1 cellular context compared by ENCODE assay signal in the genomic region with DNA sequence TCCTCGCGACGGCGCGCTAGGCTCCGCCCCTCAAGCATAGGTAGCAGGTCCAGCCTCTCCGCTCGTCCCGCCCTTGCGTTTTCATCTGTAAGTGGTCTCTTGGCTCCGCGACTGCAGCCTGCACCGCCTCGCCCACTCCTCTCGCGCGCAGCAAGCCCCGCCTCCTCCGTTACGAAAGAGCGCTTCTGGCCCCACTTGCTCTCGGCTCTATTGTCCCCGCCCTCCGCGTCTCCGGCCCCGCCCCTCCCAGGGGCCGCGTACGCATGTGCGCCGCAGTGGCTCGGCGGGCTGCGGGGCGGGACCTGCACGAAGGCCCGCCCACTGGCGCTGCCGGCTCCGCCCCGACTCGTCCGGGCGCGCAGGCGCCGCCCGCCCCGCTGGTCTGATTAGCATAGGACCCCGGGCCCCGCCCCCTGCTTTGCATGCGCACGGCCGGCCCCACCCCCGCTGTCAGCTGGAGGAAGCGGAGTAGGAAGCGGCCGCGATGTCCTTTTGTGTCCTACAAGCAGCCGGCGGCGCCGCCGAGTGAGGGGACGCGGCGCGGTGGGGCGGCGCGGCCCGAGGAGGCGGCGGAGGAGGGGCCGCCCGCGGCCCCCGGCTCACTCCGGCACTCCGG.
TF ChIP-seq lines count a peak whose summit lies in the region.

A gene (plus strand): TSS at position 450 of the 616 bp plus-strand sequence. CDS start 1,656 bp downstream, outside the sequence.

TF ChIP-seq in GM12878, 131 proteins besides CTCF, POLR2A, EP300 and RAD21 (continued from another document and continues in another):
- TF ChIP-seq, protein P1, sequence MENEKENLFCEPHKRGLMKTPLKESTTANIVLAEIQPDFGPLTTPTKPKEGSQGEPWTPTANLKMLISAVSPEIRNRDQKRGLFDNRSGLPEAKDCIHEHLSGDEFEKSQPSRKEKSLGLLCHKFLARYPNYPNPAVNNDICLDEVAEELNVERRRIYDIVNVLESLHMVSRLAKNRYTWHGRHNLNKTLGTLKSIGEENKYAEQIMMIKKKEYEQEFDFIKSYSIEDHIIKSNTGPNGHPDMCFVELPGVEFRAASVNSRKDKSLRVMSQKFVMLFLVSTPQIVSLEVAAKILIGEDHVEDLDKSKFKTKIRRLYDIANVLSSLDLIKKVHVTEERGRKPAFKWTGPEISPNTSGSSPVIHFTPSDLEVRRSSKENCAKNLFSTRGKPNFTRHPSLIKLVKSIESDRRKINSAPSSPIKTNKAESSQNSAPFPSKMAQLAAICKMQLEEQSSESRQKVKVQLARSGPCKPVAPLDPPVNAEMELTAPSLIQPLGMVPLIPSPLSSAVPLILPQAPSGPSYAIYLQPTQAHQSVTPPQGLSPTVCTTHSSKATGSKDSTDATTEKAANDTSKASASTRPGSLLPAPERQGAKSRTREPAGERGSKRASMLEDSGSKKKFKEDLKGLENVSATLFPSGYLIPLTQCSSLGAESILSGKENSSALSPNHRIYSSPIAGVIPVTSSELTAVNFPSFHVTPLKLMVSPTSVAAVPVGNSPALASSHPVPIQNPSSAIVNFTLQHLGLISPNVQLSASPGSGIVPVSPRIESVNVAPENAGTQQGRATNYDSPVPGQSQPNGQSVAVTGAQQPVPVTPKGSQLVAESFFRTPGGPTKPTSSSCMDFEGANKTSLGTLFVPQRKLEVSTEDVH (IDR thresholded peaks at IDR 0.05; ENCODE audit: low read depth, partially characterized antibody), result no peak
- TF ChIP-seq, protein P2, sequence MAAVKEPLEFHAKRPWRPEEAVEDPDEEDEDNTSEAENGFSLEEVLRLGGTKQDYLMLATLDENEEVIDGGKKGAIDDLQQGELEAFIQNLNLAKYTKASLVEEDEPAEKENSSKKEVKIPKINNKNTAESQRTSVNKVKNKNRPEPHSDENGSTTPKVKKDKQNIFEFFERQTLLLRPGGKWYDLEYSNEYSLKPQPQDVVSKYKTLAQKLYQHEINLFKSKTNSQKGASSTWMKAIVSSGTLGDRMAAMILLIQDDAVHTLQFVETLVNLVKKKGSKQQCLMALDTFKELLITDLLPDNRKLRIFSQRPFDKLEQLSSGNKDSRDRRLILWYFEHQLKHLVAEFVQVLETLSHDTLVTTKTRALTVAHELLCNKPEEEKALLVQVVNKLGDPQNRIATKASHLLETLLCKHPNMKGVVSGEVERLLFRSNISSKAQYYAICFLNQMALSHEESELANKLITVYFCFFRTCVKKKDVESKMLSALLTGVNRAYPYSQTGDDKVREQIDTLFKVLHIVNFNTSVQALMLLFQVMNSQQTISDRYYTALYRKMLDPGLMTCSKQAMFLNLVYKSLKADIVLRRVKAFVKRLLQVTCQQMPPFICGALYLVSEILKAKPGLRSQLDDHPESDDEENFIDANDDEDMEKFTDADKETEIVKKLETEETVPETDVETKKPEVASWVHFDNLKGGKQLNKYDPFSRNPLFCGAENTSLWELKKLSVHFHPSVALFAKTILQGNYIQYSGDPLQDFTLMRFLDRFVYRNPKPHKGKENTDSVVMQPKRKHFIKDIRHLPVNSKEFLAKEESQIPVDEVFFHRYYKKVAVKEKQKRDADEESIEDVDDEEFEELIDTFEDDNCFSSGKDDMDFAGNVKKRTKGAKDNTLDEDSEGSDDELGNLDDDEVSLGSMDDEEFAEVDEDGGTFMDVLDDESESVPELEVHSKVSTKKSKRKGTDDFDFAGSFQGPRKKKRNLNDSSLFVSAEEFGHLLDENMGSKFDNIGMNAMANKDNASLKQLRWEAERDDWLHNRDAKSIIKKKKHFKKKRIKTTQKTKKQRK (IDR thresholded peaks at IDR 0.05; ENCODE audit: low read depth, low read length), result no peak
- TF ChIP-seq CHD1 (IDR thresholded peaks at IDR 0.05; ENCODE audit: low read depth, low read length) (no peak), MTA2 (IDR thresholded peaks at IDR 0.05; ENCODE audit: low read depth) (no peak), MEF2A (IDR thresholded peaks at IDR 0.05; ENCODE audit: insufficient read depth, low read depth, low read length) (no peak), CEBPB (IDR thresholded peaks at IDR 0.05; ENCODE audit: borderline replicate concordance in 1 of 2, low read depth in 2 of 2, low read length in 2 of 2) (no peak), PAX8 (IDR thresholded peaks at IDR 0.05) (no peak), TAF1 (IDR thresholded peaks at IDR 0.05; ENCODE audit: borderline replicate concordance, low read depth, low read length) (no peak), SUPT20H (IDR thresholded peaks at IDR 0.05; ENCODE audit: borderline replicate concordance, control insufficient read depth, low read depth, low read length) (no peak), SMAD1 (IDR thresholded peaks at IDR 0.05; ENCODE audit: low read depth, partially characterized antibody) (no peak), FOS (IDR thresholded peaks at IDR 0.05; ENCODE audit: borderline replicate concordance, extremely low read depth, insufficient read length) (no peak), PAX5 (IDR thresholded peaks at IDR 0.05; ENCODE audit: borderline replicate concordance, low read depth, low read length) (no peak), MXI1 (IDR thresholded peaks at IDR 0.05; ENCODE audit: low read depth, low read length) (peak; percentile 65), CBX5 (IDR thresholded peaks at IDR 0.05; ENCODE audit: low read depth) (no peak), HDAC6 (IDR thresholded peaks at IDR 0.05; ENCODE audit: unreplicated experiment) (no peak), HDGF (IDR thresholded peaks at IDR 0.05) (peak; percentile 99), TARDBP (IDR thresholded peaks at IDR 0.05; ENCODE audit: borderline replicate concordance) (no peak), TCF12 (IDR thresholded peaks at IDR 0.05; ENCODE audit: low read depth, low read length) (peak; percentile 23; the same call in 1 of the 2 replicates), ZNF217 (IDR thresholded peaks at IDR 0.05) (no peak), ZNF207 (IDR thresholded peaks at IDR 0.05; ENCODE audit: borderline replicate concordance) (no peak), PML (IDR thresholded peaks at IDR 0.05; ENCODE audit: low read length) (no peak), NR2C2 (IDR thresholded peaks at IDR 0.05; ENCODE audit: borderline replicate concordance, control insufficient read depth, insufficient read length, low read depth) (no peak), POLR2AphosphoS2 (IDR thresholded peaks at IDR 0.05; ENCODE audit: low read depth, low read length) (no peak; the same call in 1 of the 2 replicates), IRF4 (IDR thresholded peaks at IDR 0.05; ENCODE audit: low read depth, low read length) (no peak), TBL1XR1 (IDR thresholded peaks at IDR 0.05; ENCODE audit: low read depth, low read length) (no peak), FOXK2 (IDR thresholded peaks at IDR 0.05) (no peak), BHLHE40 (IDR thresholded peaks at IDR 0.05; ENCODE audit: borderline replicate concordance in 1 of 2, low read depth in 2 of 2, low read length in 1 of 2) (peak; percentile 28 to 65; a peak in 2 of 4 replicates), LARP7 (IDR thresholded peaks at IDR 0.05) (0 out of 2 replicates have a peak, but pooled peaks have one; percentile 45), STAT3 (IDR thresholded peaks at IDR 0.05; ENCODE audit: low read depth, low read length) (no peak), RELA (IDR thresholded peaks at IDR 0.05; ENCODE audit: borderline replicate concordance, partially characterized antibody) (no peak), ETV6 (conservative IDR thresholded peaks at IDR 0.05 in 1 of 2, IDR thresholded peaks at IDR 0.05 in 1 of 2; ENCODE audit: borderline replicate concordance in 1 of 2, low read depth in 1 of 2) (no peak), BMI1 (IDR thresholded peaks at IDR 0.05; ENCODE audit: borderline replicate concordance) (no peak), WRNIP1 (IDR thresholded peaks at IDR 0.05; ENCODE audit: borderline replicate concordance, low read depth, low read length) (no peak), RCOR1 (conservative IDR thresholded peaks at IDR 0.05; ENCODE audit: low read depth, low read length) (no peak), IKZF1 (conservative IDR thresholded peaks at IDR 0.05) (no peak), ZSCAN29 (IDR thresholded peaks at IDR 0.05) (no peak), RUNX3 (IDR thresholded peaks at IDR 0.05; ENCODE audit: low read length) (no peak)
- TF ChIP-seq, protein P3, sequence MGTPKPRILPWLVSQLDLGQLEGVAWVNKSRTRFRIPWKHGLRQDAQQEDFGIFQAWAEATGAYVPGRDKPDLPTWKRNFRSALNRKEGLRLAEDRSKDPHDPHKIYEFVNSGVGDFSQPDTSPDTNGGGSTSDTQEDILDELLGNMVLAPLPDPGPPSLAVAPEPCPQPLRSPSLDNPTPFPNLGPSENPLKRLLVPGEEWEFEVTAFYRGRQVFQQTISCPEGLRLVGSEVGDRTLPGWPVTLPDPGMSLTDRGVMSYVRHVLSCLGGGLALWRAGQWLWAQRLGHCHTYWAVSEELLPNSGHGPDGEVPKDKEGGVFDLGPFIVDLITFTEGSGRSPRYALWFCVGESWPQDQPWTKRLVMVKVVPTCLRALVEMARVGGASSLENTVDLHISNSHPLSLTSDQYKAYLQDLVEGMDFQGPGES (IDR thresholded peaks at IDR 0.05), result no peak
- TF ChIP-seq, protein P4, sequence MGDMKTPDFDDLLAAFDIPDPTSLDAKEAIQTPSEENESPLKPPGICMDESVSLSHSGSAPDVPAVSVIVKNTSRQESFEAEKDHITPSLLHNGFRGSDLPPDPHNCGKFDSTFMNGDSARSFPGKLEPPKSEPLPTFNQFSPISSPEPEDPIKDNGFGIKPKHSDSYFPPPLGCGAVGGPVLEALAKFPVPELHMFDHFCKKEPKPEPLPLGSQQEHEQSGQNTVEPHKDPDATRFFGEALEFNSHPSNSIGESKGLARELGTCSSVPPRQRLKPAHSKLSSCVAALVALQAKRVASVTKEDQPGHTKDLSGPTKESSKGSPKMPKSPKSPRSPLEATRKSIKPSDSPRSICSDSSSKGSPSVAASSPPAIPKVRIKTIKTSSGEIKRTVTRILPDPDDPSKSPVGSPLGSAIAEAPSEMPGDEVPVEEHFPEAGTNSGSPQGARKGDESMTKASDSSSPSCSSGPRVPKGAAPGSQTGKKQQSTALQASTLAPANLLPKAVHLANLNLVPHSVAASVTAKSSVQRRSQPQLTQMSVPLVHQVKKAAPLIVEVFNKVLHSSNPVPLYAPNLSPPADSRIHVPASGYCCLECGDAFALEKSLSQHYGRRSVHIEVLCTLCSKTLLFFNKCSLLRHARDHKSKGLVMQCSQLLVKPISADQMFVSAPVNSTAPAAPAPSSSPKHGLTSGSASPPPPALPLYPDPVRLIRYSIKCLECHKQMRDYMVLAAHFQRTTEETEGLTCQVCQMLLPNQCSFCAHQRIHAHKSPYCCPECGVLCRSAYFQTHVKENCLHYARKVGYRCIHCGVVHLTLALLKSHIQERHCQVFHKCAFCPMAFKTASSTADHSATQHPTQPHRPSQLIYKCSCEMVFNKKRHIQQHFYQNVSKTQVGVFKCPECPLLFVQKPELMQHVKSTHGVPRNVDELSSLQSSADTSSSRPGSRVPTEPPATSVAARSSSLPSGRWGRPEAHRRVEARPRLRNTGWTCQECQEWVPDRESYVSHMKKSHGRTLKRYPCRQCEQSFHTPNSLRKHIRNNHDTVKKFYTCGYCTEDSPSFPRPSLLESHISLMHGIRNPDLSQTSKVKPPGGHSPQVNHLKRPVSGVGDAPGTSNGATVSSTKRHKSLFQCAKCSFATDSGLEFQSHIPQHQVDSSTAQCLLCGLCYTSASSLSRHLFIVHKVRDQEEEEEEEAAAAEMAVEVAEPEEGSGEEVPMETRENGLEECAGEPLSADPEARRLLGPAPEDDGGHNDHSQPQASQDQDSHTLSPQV (IDR thresholded peaks at IDR 0.05), result no peak
- TF ChIP-seq, protein P5, sequence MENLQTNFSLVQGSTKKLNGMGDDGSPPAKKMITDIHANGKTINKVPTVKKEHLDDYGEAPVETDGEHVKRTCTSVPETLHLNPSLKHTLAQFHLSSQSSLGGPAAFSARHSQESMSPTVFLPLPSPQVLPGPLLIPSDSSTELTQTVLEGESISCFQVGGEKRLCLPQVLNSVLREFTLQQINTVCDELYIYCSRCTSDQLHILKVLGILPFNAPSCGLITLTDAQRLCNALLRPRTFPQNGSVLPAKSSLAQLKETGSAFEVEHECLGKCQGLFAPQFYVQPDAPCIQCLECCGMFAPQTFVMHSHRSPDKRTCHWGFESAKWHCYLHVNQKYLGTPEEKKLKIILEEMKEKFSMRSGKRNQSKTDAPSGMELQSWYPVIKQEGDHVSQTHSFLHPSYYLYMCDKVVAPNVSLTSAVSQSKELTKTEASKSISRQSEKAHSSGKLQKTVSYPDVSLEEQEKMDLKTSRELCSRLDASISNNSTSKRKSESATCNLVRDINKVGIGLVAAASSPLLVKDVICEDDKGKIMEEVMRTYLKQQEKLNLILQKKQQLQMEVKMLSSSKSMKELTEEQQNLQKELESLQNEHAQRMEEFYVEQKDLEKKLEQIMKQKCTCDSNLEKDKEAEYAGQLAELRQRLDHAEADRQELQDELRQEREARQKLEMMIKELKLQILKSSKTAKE (IDR thresholded peaks at IDR 0.05; ENCODE audit: low read depth, poor library complexity, severe bottlenecking), result no peak
- TF ChIP-seq, protein P6, sequence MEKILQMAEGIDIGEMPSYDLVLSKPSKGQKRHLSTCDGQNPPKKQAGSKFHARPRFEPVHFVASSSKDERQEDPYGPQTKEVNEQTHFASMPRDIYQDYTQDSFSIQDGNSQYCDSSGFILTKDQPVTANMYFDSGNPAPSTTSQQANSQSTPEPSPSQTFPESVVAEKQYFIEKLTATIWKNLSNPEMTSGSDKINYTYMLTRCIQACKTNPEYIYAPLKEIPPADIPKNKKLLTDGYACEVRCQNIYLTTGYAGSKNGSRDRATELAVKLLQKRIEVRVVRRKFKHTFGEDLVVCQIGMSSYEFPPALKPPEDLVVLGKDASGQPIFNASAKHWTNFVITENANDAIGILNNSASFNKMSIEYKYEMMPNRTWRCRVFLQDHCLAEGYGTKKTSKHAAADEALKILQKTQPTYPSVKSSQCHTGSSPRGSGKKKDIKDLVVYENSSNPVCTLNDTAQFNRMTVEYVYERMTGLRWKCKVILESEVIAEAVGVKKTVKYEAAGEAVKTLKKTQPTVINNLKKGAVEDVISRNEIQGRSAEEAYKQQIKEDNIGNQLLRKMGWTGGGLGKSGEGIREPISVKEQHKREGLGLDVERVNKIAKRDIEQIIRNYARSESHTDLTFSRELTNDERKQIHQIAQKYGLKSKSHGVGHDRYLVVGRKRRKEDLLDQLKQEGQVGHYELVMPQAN (conservative IDR thresholded peaks at IDR 0.05), result peak; percentile 89
- TF ChIP-seq, protein P7, sequence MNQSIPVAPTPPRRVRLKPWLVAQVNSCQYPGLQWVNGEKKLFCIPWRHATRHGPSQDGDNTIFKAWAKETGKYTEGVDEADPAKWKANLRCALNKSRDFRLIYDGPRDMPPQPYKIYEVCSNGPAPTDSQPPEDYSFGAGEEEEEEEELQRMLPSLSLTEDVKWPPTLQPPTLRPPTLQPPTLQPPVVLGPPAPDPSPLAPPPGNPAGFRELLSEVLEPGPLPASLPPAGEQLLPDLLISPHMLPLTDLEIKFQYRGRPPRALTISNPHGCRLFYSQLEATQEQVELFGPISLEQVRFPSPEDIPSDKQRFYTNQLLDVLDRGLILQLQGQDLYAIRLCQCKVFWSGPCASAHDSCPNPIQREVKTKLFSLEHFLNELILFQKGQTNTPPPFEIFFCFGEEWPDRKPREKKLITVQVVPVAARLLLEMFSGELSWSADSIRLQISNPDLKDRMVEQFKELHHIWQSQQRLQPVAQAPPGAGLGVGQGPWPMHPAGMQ (IDR thresholded peaks at IDR 0.05; ENCODE audit: borderline replicate concordance), result no peak
- TF ChIP-seq, protein P8, sequence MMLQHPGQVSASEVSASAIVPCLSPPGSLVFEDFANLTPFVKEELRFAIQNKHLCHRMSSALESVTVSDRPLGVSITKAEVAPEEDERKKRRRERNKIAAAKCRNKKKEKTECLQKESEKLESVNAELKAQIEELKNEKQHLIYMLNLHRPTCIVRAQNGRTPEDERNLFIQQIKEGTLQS (IDR thresholded peaks at IDR 0.05; ENCODE audit: borderline replicate concordance, extremely low read depth, low read depth, low read length), result no peak
